ENCODE assay signal across 1 cellular context in genomic region chr16:81767987-81768592, GRCh38.
A peak's percentile ranks its signal among the peaks of the same experiment; 100 is the strongest.
TF ChIP-seq lines count a peak whose summit lies in the region.

No MANE protein-coding gene starts in this region.

TF ChIP-seq in HepG2, 621 proteins besides CTCF, POLR2A, EP300 and RAD21 (continued from another document and continues in another):
- TF ChIP-seq KDM1A (CRISPR knock-in tag; IDR thresholded peaks at IDR 0.05) (peak; percentile 79; the same call in 1 of the 2 replicates), PHF8 (CRISPR knock-in tag; IDR thresholded peaks at IDR 0.05) (0 out of 2 replicates have a peak, but pooled peaks have one; percentile 19), SRSF1 (optimal IDR thresholded peaks at IDR 0.05; ENCODE audit: low read depth, low read length) (no peak), JUND (CRISPR knock-in tag; IDR thresholded peaks at IDR 0.05) (peak; percentile 31; the same call in 1 of the 2 replicates), FOXM1 (CRISPR knock-in tag; IDR thresholded peaks at IDR 0.05) (no peak), ZMAT5 (CRISPR knock-in tag; IDR thresholded peaks at IDR 0.05; ENCODE audit: borderline replicate concordance, low read depth) (no peak), SP2 (CRISPR knock-in tag; IDR thresholded peaks at IDR 0.05) (no peak), PCBP1 (IDR thresholded peaks at IDR 0.05; ENCODE audit: borderline replicate concordance, low read depth, low read length) (no peak), ZKSCAN5 (CRISPR knock-in tag; IDR thresholded peaks at IDR 0.05) (no peak), TFDP1 (CRISPR knock-in tag; IDR thresholded peaks at IDR 0.05; ENCODE audit: borderline replicate concordance) (no peak), ZNF557 (CRISPR knock-in tag; IDR thresholded peaks at IDR 0.05) (0 out of 2 replicates have a peak, but pooled peaks have one; percentile 15), HCFC1 (IDR thresholded peaks at IDR 0.05; ENCODE audit: low read depth, low read length) (no peak), ZNF724P (CRISPR knock-in tag; IDR thresholded peaks at IDR 0.05; ENCODE audit: borderline replicate concordance) (no peak), ATM (IDR thresholded peaks at IDR 0.05; ENCODE audit: borderline replicate concordance) (no peak), RAD51 (IDR thresholded peaks at IDR 0.05; ENCODE audit: borderline replicate concordance) (no peak), SSRP1 (CRISPR knock-in tag; IDR thresholded peaks at IDR 0.05) (no peak), ZNF512 (CRISPR knock-in tag; IDR thresholded peaks at IDR 0.05) (no peak), U2AF1 (optimal IDR thresholded peaks at IDR 0.05; ENCODE audit: low read depth, low read length) (no peak), TBX3 (IDR thresholded peaks at IDR 0.05; ENCODE audit: borderline replicate concordance) (peak; percentile 74), ZNF460 (CRISPR knock-in tag; IDR thresholded peaks at IDR 0.05; ENCODE audit: borderline replicate concordance) (peak; percentile 70; the same call in 1 of the 2 replicates), ELF1 (CRISPR knock-in tag; IDR thresholded peaks at IDR 0.05) (no peak), CEBPZ (IDR thresholded peaks at IDR 0.05; ENCODE audit: low read length) (no peak), ZFP62 (CRISPR knock-in tag; IDR thresholded peaks at IDR 0.05) (no peak), KLF9 (CRISPR knock-in tag; IDR thresholded peaks at IDR 0.05; ENCODE audit: low read depth) (peak; percentile 88; the same call in 1 of the 2 replicates), ZNF510 (CRISPR knock-in tag; IDR thresholded peaks at IDR 0.05; ENCODE audit: low read depth) (no peak), ZNF207 (IDR thresholded peaks at IDR 0.05; ENCODE audit: borderline replicate concordance) (no peak), ZNF782 (CRISPR knock-in tag; IDR thresholded peaks at IDR 0.05; ENCODE audit: borderline replicate concordance) (no peak), DNMT1 (CRISPR knock-in tag; IDR thresholded peaks at IDR 0.05) (no peak), SIX4 (CRISPR knock-in tag; IDR thresholded peaks at IDR 0.05) (peak; percentile 58; the same call in 1 of the 2 replicates), SKI (IDR thresholded peaks at IDR 0.05; ENCODE audit: partially characterized antibody) (no peak), THAP9 (CRISPR knock-in tag; IDR thresholded peaks at IDR 0.05; ENCODE audit: borderline replicate concordance) (no peak), GZF1 (CRISPR knock-in tag; IDR thresholded peaks at IDR 0.05) (no peak), KLF16 (CRISPR knock-in tag; IDR thresholded peaks at IDR 0.05) (peak in 1 of 2 experiments; percentile 90; a peak in 2 of 4 replicates), ZZZ3 (CRISPR knock-in tag; IDR thresholded peaks at IDR 0.05; ENCODE audit: borderline replicate concordance) (no peak), ZSCAN22 (CRISPR knock-in tag; IDR thresholded peaks at IDR 0.05) (no peak), MYNN (CRISPR knock-in tag; IDR thresholded peaks at IDR 0.05; ENCODE audit: low read depth) (no peak), ESRRA (CRISPR knock-in tag; IDR thresholded peaks at IDR 0.05; ENCODE audit: low read depth) (no peak), ARNTL (CRISPR knock-in tag; IDR thresholded peaks at IDR 0.05) (peak; percentile 65; the same call in 1 of the 2 replicates), THAP11 (CRISPR knock-in tag; IDR thresholded peaks at IDR 0.05) (peak; percentile 77), TAF15 (IDR thresholded peaks at IDR 0.05; ENCODE audit: low read depth, low read length, poor library complexity, severe bottlenecking) (no peak), ZNF562 (CRISPR knock-in tag; IDR thresholded peaks at IDR 0.05; ENCODE audit: borderline replicate concordance) (no peak), GTF2F1 (IDR thresholded peaks at IDR 0.05; ENCODE audit: low read length) (no peak), ZNF350 (CRISPR knock-in tag; IDR thresholded peaks at IDR 0.05; ENCODE audit: borderline replicate concordance, low read depth) (peak; percentile 58; the same call in 1 of the 2 replicates), SATB2 (CRISPR knock-in tag; IDR thresholded peaks at IDR 0.05) (no peak), ZSCAN31 (CRISPR knock-in tag; IDR thresholded peaks at IDR 0.05; ENCODE audit: low read depth) (no peak), RFXANK (CRISPR knock-in tag; IDR thresholded peaks at IDR 0.05) (no peak), SP1 (IDR thresholded peaks at IDR 0.05) (no peak), SP1 (CRISPR knock-in tag; IDR thresholded peaks at IDR 0.05) (no peak), ZNF644 (CRISPR knock-in tag; IDR thresholded peaks at IDR 0.05; ENCODE audit: low read depth) (peak; percentile 67; the same call in 1 of the 2 replicates), FOXC1 (CRISPR knock-in tag; IDR thresholded peaks at IDR 0.05; ENCODE audit: borderline replicate concordance) (no peak), RCOR2 (CRISPR knock-in tag; IDR thresholded peaks at IDR 0.05) (peak; percentile 75; the same call in 1 of the 2 replicates), PHB2 (IDR thresholded peaks at IDR 0.05; ENCODE audit: partially characterized antibody) (no peak), KLF12 (CRISPR knock-in tag; IDR thresholded peaks at IDR 0.05; ENCODE audit: borderline replicate concordance) (no peak)
- TF ChIP-seq, protein P1, sequence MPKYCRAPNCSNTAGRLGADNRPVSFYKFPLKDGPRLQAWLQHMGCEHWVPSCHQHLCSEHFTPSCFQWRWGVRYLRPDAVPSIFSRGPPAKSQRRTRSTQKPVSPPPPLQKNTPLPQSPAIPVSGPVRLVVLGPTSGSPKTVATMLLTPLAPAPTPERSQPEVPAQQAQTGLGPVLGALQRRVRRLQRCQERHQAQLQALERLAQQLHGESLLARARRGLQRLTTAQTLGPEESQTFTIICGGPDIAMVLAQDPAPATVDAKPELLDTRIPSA (CRISPR knock-in tag; IDR thresholded peaks at IDR 0.05; ENCODE audit: borderline replicate concordance) = no peak
- TF ChIP-seq, protein P2, sequence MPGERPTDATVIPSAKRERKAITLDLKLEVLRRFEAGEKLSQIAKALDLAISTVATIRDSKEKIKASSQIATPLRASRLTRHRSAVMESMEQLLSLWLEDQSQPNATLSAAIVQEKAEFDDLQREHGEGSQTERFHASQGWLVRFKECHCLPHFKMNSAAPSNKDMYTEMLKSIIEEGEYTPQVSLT (CRISPR knock-in tag; IDR thresholded peaks at IDR 0.05; ENCODE audit: borderline replicate concordance, low read depth) = no peak
- TF ChIP-seq, protein P3, sequence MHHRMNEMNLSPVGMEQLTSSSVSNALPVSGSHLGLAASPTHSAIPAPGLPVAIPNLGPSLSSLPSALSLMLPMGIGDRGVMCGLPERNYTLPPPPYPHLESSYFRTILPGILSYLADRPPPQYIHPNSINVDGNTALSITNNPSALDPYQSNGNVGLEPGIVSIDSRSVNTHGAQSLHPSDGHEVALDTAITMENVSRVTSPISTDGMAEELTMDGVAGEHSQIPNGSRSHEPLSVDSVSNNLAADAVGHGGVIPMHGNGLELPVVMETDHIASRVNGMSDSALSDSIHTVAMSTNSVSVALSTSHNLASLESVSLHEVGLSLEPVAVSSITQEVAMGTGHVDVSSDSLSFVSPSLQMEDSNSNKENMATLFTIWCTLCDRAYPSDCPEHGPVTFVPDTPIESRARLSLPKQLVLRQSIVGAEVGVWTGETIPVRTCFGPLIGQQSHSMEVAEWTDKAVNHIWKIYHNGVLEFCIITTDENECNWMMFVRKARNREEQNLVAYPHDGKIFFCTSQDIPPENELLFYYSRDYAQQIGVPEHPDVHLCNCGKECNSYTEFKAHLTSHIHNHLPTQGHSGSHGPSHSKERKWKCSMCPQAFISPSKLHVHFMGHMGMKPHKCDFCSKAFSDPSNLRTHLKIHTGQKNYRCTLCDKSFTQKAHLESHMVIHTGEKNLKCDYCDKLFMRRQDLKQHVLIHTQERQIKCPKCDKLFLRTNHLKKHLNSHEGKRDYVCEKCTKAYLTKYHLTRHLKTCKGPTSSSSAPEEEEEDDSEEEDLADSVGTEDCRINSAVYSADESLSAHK (CRISPR knock-in tag; IDR thresholded peaks at IDR 0.05; ENCODE audit: borderline replicate concordance) = no peak
- TF ChIP-seq, protein P4, sequence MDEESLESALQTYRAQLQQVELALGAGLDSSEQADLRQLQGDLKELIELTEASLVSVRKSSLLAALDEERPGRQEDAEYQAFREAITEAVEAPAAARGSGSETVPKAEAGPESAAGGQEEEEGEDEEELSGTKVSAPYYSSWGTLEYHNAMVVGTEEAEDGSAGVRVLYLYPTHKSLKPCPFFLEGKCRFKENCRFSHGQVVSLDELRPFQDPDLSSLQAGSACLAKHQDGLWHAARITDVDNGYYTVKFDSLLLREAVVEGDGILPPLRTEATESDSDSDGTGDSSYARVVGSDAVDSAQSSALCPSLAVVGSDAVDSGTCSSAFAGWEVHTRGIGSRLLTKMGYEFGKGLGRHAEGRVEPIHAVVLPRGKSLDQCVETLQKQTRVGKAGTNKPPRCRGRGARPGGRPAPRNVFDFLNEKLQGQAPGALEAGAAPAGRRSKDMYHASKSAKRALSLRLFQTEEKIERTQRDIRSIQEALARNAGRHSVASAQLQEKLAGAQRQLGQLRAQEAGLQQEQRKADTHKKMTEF (CRISPR knock-in tag; IDR thresholded peaks at IDR 0.05) = peak; percentile 97
- TF ChIP-seq, protein P5, sequence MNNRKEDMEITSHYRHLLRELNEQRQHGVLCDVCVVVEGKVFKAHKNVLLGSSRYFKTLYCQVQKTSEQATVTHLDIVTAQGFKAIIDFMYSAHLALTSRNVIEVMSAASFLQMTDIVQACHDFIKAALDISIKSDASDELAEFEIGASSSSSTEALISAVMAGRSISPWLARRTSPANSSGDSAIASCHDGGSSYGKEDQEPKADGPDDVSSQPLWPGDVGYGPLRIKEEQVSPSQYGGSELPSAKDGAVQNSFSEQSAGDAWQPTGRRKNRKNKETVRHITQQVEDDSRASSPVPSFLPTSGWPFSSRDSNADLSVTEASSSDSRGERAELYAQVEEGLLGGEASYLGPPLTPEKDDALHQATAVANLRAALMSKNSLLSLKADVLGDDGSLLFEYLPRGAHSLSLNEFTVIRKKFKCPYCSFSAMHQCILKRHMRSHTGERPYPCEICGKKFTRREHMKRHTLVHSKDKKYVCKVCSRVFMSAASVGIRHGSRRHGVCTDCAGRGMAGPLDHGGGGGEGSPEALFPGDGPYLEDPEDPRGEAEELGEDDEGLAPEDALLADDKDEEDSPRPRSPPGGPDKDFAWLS (CRISPR knock-in tag; IDR thresholded peaks at IDR 0.05; ENCODE audit: borderline replicate concordance) = no peak
